Comparison of ENCODE assay signal across 1 cellular context in the genomic region with DNA sequence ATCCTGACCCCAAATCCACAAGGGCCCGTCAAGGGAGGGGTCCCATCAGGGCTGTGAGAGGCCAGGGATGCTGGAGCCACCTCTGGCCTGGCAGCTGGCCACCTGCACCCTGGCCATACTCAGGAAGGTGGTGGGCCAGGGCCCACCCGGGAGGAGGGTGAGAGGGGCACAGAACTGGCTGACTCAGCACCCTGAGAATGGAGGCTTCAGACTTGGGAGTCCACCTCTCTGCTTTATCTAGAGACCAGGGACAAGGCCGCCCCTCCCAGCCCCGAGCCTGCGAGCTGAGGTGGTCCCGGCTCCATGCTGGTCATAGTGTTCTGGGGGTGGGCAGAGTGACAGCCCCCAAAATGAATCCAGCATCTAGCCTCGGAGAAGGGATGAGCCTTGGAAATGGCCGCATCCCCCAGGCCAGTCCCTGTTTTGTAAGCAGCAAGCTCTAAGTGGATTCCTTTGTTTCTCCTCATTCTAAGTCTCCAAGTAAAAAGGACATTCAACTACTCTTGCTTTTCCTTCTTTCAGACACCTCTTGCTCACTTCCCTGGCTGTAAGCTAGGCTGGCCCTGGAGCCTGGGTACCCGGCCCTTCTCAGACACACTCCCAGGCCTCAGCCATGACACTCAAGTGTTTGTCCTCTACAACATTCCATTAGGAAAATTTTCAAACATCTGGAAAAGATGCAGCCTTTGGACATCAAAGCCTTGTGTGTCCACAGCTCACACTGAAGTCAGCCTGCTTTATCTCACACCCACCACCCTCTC.
TF ChIP-seq lines count a peak whose summit lies in the region.

No MANE protein-coding gene starts in this region.

TF ChIP-seq in IMR-90, 13 proteins besides CTCF, POLR2A, EP300 and RAD21:
- no peak for TF ChIP-seq BHLHE40 (IDR thresholded peaks at IDR 0.05; ENCODE audit: low read depth, low read length)
- TF ChIP-seq MAFK (IDR thresholded peaks at IDR 0.05; ENCODE audit: low read depth, low read length), result 0 out of 2 replicates have a peak, but pooled peaks have one; percentile 22
TF ChIP-seq in IMR-90: peak in this region for 1.
